In the genomic region with DNA sequence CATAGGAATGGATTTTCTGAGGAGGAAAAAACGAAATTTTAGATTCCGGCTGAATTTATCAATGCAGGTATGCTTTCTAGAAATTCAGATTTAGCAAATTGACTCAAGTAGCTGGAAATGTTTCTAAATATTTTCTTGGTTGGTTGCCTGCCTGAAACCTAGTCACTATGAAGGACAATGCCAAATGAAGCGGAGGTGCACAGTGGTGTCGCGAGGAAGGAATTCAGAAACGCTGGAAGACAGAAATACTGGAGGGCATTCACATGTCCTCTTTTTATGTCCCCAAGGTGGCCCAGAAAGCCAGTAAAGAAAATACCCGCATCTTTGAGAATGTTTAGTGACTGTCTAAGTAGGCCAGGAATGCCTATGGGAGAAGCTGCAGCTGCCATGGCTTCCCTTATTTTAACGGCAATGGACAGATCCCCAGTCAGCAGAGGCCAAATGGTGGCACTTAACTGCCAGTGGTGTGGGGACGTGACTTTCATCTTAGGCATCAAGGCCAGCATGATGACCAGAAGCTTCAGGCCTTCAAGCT, we compare ENCODE assay signal across 27 cellular contexts.
"Had no signal": no experiment of that assay in that cellular context is flagged by ENCODE, and none has a peak within 500 bp of the region (broad histone marks: within the 10 kb centered on the region; RNA-seq: fewer than 3 reads in every experiment).

No MANE protein-coding gene starts in this region.

- H2AFZ ChIP-seq: neural progenitor cell, parathyroid adenoma had no signal

- H3K27me3 ChIP-seq: heart left ventricle, neural progenitor cell, tibial nerve, upper lobe of left lung, vagina had no signal

- H3K4me3 ChIP-seq: heart left ventricle, lower lobe of right lung, neural progenitor cell, smooth muscle cell, tibial nerve, upper lobe of left lung, vagina had no signal

- H3K9ac ChIP-seq: neural progenitor cell, parathyroid adenoma had no signal

- DNase-seq: heart left ventricle; hypothalamus; immature natural killer cell; kidney; lower lobe of right lung; mammary epithelial cell; mesenchymal stem cell; naive thymus-derived CD8-positive, alpha-beta T cell; occipital lobe; right cardiac atrium; stimulated activated CD4-positive, alpha-beta T cell treated with anti-CD3 and anti-CD28 coated beads, Interleukin-1b, Interleukin-23, amount 100 ng/mL, for 48 hours; stimulated activated CD4-positive, alpha-beta T cell treated with anti-CD3 and anti-CD28 coated beads, Interleukin-2, amount 100 ng/mL, for 48 hours; stimulated activated CD4-positive, alpha-beta T cell treated with anti-CD3 and anti-CD28 coated beads, Interleukin-4, amount 100 ng/mL, for 4 hours; stimulated activated CD8-positive, alpha-beta memory T cell treated with anti-CD3 and anti-CD28 coated beads, Interleukin-4, amount 100 ng/mL, for 48 hours; stimulated activated naive CD4-positive, alpha-beta T cell treated with Interleukin-2 at 50 U/mL for 16 hours; stimulated activated naive CD8-positive, alpha-beta T cell treated with anti-CD3 and anti-CD28 coated beads, Interleukin-15, amount 100 ng/mL, for 72 hours; substantia nigra; upper lobe of left lung had no signal

- H3K79me2 ChIP-seq: parathyroid adenoma had no signal

- H3K9me3 ChIP-seq: heart left ventricle, lower lobe of right lung, neutrophil, tibial nerve, upper lobe of left lung, vagina had no signal

- H3K4me1 ChIP-seq: lower lobe of right lung, neural progenitor cell, parathyroid adenoma, tibial nerve, upper lobe of left lung, vagina had no signal

- H3K27ac ChIP-seq: heart left ventricle, lower lobe of right lung, neural progenitor cell, neutrophil, parathyroid adenoma, tibial nerve, upper lobe of left lung, vagina had no signal

- ATAC-seq: heart left ventricle; left lobe of liver; lower lobe of right lung; naive thymus-derived CD8-positive, alpha-beta T cell; right cardiac atrium; sciatic nerve; stimulated activated memory B cell treated with anti-CD40 and anti-IgM and Interleukin-4, amounts not matched to agents 10 μg/mL and 1 μg/mL and 100 μg/mL, for 72 hours; stimulated activated naive CD8-positive, alpha-beta T cell treated with anti-CD3 and anti-CD28 coated beads, Interleukin-15, amount 100 ng/mL, for 72 hours had no signal

- H3K36me3 ChIP-seq: heart left ventricle, lower lobe of right lung, neural progenitor cell, neutrophil, tibial nerve, upper lobe of left lung, vagina had no signal

- H3K4me2 ChIP-seq: neural progenitor cell, smooth muscle cell had no signal
